In the genomic region with DNA sequence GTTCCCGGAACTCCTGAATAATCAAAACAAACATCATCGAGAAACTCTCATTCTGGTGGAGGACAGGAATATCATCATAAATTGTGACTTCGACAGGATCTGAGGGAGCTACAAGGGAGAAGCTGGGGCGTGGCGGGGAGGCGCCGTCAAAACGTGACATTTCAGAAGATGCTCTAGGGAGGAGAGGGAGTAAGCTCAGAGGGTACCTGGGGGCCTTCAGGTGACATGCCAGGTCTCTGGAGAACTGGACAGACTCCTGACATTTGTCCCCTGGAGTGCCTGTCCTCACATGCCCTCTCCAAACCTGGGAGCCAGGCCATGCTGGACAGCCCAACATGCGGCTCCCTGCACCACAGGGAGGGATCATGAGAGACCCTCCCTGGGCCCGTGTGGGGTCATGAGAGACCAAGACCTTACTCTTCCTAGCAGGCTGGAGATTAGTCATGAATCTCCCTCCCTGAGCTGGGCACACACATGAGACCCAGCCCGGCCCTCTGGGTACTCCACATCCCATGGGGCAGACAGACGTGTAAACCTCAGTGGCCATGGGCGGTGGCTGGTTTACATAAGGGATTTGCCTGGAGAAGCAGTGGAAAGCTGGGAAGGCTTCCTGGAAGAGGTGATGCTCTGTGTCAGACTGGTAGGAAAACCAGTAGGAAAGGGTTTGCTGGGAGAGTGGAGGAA, we compare ENCODE assay signal across 2 cellular contexts.
TF ChIP-seq lines count a peak whose summit lies in the region.

No MANE protein-coding gene starts in this region.

TF ChIP-seq in SK-N-SH treated with all-trans-retinoic acid at 6 μM for 48 hours, 23 proteins besides CTCF, POLR2A, EP300 and RAD21 (continued from another document):
- no peak for TF ChIP-seq ISL1 (CRISPR knock-in tag; IDR thresholded peaks at IDR 0.05)
- TF ChIP-seq ZC3H10 (CRISPR knock-in tag; IDR thresholded peaks at IDR 0.05), result no peak
- TF ChIP-seq, protein P1, sequence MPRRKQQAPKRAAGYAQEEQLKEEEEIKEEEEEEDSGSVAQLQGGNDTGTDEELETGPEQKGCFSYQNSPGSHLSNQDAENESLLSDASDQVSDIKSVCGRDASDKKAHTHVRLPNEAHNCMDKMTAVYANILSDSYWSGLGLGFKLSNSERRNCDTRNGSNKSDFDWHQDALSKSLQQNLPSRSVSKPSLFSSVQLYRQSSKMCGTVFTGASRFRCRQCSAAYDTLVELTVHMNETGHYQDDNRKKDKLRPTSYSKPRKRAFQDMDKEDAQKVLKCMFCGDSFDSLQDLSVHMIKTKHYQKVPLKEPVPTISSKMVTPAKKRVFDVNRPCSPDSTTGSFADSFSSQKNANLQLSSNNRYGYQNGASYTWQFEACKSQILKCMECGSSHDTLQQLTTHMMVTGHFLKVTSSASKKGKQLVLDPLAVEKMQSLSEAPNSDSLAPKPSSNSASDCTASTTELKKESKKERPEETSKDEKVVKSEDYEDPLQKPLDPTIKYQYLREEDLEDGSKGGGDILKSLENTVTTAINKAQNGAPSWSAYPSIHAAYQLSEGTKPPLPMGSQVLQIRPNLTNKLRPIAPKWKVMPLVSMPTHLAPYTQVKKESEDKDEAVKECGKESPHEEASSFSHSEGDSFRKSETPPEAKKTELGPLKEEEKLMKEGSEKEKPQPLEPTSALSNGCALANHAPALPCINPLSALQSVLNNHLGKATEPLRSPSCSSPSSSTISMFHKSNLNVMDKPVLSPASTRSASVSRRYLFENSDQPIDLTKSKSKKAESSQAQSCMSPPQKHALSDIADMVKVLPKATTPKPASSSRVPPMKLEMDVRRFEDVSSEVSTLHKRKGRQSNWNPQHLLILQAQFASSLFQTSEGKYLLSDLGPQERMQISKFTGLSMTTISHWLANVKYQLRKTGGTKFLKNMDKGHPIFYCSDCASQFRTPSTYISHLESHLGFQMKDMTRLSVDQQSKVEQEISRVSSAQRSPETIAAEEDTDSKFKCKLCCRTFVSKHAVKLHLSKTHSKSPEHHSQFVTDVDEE (CRISPR knock-in tag; IDR thresholded peaks at IDR 0.05), result no peak
- TF ChIP-seq, protein P2, sequence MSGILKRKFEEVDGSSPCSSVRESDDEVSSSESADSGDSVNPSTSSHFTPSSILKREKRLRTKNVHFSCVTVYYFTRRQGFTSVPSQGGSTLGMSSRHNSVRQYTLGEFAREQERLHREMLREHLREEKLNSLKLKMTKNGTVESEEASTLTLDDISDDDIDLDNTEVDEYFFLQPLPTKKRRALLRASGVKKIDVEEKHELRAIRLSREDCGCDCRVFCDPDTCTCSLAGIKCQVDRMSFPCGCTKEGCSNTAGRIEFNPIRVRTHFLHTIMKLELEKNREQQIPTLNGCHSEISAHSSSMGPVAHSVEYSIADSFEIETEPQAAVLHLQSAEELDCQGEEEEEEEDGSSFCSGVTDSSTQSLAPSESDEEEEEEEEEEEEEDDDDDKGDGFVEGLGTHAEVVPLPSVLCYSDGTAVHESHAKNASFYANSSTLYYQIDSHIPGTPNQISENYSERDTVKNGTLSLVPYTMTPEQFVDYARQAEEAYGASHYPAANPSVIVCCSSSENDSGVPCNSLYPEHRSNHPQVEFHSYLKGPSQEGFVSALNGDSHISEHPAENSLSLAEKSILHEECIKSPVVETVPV (CRISPR knock-in tag; IDR thresholded peaks at IDR 0.05), result no peak
- TF ChIP-seq OSR1 (CRISPR knock-in tag; IDR thresholded peaks at IDR 0.05), result no peak
- no peak for TF ChIP-seq RARB (CRISPR knock-in tag; IDR thresholded peaks at IDR 0.05)

TF ChIP-seq in WTC11, 78 proteins besides CTCF, POLR2A, EP300 and RAD21 (continued from another document):
- TF ChIP-seq PRDM15 (CRISPR knock-in tag; IDR thresholded peaks at IDR 0.05) (no peak), ZNF423 (CRISPR knock-in tag; IDR thresholded peaks at IDR 0.05) (no peak), EMX1 (CRISPR knock-in tag; IDR thresholded peaks at IDR 0.05) (no peak), E2F5 (CRISPR knock-in tag; IDR thresholded peaks at IDR 0.05) (no peak), OVOL2 (CRISPR knock-in tag; IDR thresholded peaks at IDR 0.05; ENCODE audit: borderline replicate concordance) (no peak), IRF1 (CRISPR knock-in tag; IDR thresholded peaks at IDR 0.05) (no peak), ATF1 (CRISPR knock-in tag; IDR thresholded peaks at IDR 0.05) (no peak), SP1 (CRISPR knock-in tag; conservative IDR thresholded peaks at IDR 0.05) (no peak), CREM (CRISPR knock-in tag; IDR thresholded peaks at IDR 0.05) (no peak), JUN (CRISPR knock-in tag; IDR thresholded peaks at IDR 0.05) (no peak), ZNF671 (CRISPR knock-in tag; IDR thresholded peaks at IDR 0.05) (no peak), GTF2I (CRISPR knock-in tag; conservative IDR thresholded peaks at IDR 0.05) (no peak), CDX4 (CRISPR knock-in tag; IDR thresholded peaks at IDR 0.05; ENCODE audit: borderline replicate concordance) (no peak), GABPB1 (CRISPR knock-in tag; IDR thresholded peaks at IDR 0.05) (no peak)
- TF ChIP-seq, protein P3, sequence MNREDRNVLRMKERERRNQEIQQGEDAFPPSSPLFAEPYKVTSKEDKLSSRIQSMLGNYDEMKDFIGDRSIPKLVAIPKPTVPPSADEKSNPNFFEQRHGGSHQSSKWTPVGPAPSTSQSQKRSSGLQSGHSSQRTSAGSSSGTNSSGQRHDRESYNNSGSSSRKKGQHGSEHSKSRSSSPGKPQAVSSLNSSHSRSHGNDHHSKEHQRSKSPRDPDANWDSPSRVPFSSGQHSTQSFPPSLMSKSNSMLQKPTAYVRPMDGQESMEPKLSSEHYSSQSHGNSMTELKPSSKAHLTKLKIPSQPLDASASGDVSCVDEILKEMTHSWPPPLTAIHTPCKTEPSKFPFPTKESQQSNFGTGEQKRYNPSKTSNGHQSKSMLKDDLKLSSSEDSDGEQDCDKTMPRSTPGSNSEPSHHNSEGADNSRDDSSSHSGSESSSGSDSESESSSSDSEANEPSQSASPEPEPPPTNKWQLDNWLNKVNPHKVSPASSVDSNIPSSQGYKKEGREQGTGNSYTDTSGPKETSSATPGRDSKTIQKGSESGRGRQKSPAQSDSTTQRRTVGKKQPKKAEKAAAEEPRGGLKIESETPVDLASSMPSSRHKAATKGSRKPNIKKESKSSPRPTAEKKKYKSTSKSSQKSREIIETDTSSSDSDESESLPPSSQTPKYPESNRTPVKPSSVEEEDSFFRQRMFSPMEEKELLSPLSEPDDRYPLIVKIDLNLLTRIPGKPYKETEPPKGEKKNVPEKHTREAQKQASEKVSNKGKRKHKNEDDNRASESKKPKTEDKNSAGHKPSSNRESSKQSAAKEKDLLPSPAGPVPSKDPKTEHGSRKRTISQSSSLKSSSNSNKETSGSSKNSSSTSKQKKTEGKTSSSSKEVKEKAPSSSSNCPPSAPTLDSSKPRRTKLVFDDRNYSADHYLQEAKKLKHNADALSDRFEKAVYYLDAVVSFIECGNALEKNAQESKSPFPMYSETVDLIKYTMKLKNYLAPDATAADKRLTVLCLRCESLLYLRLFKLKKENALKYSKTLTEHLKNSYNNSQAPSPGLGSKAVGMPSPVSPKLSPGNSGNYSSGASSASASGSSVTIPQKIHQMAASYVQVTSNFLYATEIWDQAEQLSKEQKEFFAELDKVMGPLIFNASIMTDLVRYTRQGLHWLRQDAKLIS (CRISPR knock-in tag; IDR thresholded peaks at IDR 0.05; ENCODE audit: borderline replicate concordance), result no peak
- TF ChIP-seq, protein P4, sequence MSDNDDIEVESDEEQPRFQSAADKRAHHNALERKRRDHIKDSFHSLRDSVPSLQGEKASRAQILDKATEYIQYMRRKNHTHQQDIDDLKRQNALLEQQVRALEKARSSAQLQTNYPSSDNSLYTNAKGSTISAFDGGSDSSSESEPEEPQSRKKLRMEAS (CRISPR knock-in tag; IDR thresholded peaks at IDR 0.05), result no peak
TF ChIP-seq in WTC11: peak in this region for 0.
